Comparison of ENCODE assay signal across 12 cellular contexts in the genomic region with DNA sequence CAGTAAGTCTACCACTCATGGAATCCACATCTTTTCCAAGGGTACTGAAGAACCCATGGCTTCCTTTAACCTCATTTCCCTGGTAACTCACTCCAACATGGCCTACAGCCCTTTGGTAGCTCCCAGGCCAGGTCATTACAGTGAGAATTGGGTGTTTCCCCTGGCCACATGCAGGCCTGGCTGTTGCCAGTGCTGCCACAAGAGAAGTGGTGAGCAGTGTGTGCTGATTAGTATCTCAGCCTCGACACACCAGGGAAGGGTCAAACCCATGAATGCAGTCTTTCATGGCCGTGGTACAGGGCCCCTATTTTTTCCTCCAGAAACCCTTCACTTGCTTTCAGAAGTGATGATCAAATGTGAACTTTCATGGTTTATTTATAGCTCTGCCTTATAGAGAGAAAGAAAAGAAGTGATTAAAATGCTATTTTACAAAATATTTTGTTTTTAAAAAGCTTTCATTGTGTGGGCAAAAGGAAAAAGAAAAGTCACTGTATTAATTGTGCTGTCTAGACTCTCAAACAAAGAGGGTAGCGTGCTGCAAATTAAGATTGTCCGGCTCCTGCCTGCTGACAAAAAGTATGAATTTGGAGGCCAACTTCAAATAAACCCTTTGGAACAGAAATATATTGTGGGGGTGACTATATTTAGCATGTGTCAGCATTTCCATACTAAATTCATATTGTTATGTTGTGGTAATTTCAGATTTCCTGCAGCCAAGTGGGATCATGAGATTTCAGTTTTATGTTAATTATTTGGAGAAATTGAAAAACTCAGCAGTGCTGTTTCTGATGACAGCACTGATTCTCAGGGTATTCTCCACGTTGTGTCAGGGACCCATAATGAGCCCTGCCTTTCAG.
DNase-seq lines count a peak whose midpoint lies in the region; ATAC-seq, FAIRE-seq and TF ChIP-seq lines count a peak whose summit lies in the region.
"Had no signal": no experiment of that assay in that cellular context is flagged by ENCODE, and none has a peak within 500 bp of the region (broad histone marks: within the 10 kb centered on the region; RNA-seq: fewer than 3 reads in every experiment).

No MANE protein-coding gene starts in this region.

- H3K79me2 ChIP-seq in GM12878 (ENCODE audit: control insufficient read depth, insufficient read depth, low read length) = no peaks in the 10 kb centered on the region

- no peak overlapping the region for H3K27ac ChIP-seq in GM12878 (ENCODE audit: control insufficient read depth, insufficient read depth)

- H3K36me3 Mint-ChIP-seq in stimulated activated naive B cell treated with anti-CD40 and anti-IgM and Interleukin-4, amounts not matched to agents 10 μg/mL and 1 μg/mL and 100 μg/mL, for 72 hours = no peaks in the 10 kb centered on the region
- H3K36me3 Mint-ChIP-seq in activated naive CD4-positive, alpha-beta T cell treated with anti-CD3 and anti-CD28 coated beads, Interleukin-2, amount 10 ng/mL, durations not matched to agents 7 days and 5 days = no peaks in the 10 kb centered on the region

- intact Hi-C loops in GM12878 (cut with micrococcal nuclease; ENCODE audit: unreplicated experiment) = loop anchor here (10.0 kb wide), 1 partner anchor 458 kb away; a partner anchor contains a TSS

- 47% methylated on average over 5 of the region's 5 CpGs for WGBS in GM12878 (ENCODE audit: insufficient coverage, insufficient replicate concordance, low lambda C conversion rate, missing lambda C conversion rate)

- TF ChIP-seq CTCF in GM12878 (IDR thresholded peaks at IDR 0.05 in 2 of 3, conservative IDR thresholded peaks at IDR 0.05 in 1 of 3; ENCODE audit: control insufficient read depth in 2 of 3, extremely low read depth in 1 of 3, insufficient read depth in 1 of 3, low read depth in 3 of 3, low read length in 3 of 3) = no peak

- CTCF ChIA-PET in GM12878 (lab: Yijun Ruan, JAX) = interaction anchor here (1.0 to 2.3 kb wide), 4 partner anchors 13 to 1050 kb away, joined by 3 to 5 read pairs (median 3); no protein-coding TSS in a partner anchor
- CTCF ChIA-PET in activated naive CD4-positive, alpha-beta T cell treated with anti-CD3 and anti-CD28 coated beads, Interleukin-2, amount 10 ng/mL, durations not matched to agents 7 days and 5 days (lab: Charles Lee) = no interaction called here

- SMC1A ChIA-PET in GM12878 (lab: Charles Lee; ENCODE audit: uncharacterized antibody, unreplicated experiment) = interaction anchor here (0.9 to 1.8 kb wide), 7 partner anchors 9 to 181 kb away, joined by 3 to 10 read pairs (median 3); no protein-coding TSS in a partner anchor

- no TSS peak for BruUV-seq in GM12878 (replicated peaks; lab: Mats Ljungman, UMichigan)

- peaks cover 17% of the 10 kb centered on the region for H3K4me1 ChIP-seq in GM12878 (ENCODE audit: control insufficient read depth, insufficient read depth, low read length)

- no peaks in the 10 kb centered on the region for H4K20me1 ChIP-seq in GM12878 (ENCODE audit: control insufficient read depth, insufficient read depth)

- no peak for TF ChIP-seq POLR2A in GM12878 (IDR thresholded peaks at IDR 0.05; ENCODE audit: low read depth, low read length)

- no peaks in the 10 kb centered on the region for H3K9me3 Mint-ChIP-seq in stimulated activated naive B cell treated with anti-CD40 and anti-IgM and Interleukin-4, amounts not matched to agents 10 μg/mL and 1 μg/mL and 100 μg/mL, for 72 hours
- H3K9me3 Mint-ChIP-seq in activated naive CD4-positive, alpha-beta T cell treated with anti-CD3 and anti-CD28 coated beads, Interleukin-2, amount 10 ng/mL, durations not matched to agents 7 days and 5 days = no peaks in the 10 kb centered on the region

- DNase-seq in GM19240 (ENCODE audit: insufficient read length, low spot score) (peak; percentile 10), GM12878 (ENCODE audit: low read depth, low spot score) (peak; percentile 28), 8988T (no peak), NCI-H187 (lab: John Stamatoyannopoulos, UW) (no peak), DMS153 (lab: John Stamatoyannopoulos, UW) (no peak)
- no peak for DNase-seq in stimulated activated naive B cell treated with anti-CD40 and anti-IgM and Interleukin-4, amounts not matched to agents 10 μg/mL and 1 μg/mL and 100 μg/mL, for 72 hours
- no peak for DNase-seq in activated naive CD4-positive, alpha-beta T cell treated with anti-CD3 and anti-CD28 coated beads, Interleukin-2, amount 10 ng/mL, durations not matched to agents 7 days and 5 days
- DNase-seq: activated gamma-delta T cell; GOT3; NK-92 treated with Interleukin-12 subunit alpha and Interleukin-12 subunit beta, amount 100 ng/mL, for 24 hours had no signal

- no peak for TF ChIP-seq RAD21 in GM12878 (IDR thresholded peaks at IDR 0.05; ENCODE audit: insufficient read depth, low read depth, low read length)

- RAD21 ChIA-PET in GM12878 (lab: Charles Lee; ENCODE audit: unreplicated experiment) = interaction anchor here (1.3 to 1.5 kb wide), 2 partner anchors 54 to 194 kb away, joined by 4 read pairs; no protein-coding TSS in a partner anchor

- no peaks in the 10 kb centered on the region for H3K9me3 ChIP-seq in GM12878 (replicated peaks; ENCODE audit: control insufficient read depth, insufficient read depth, low read length)

- no peak overlapping the region; the same call in 1 of the 2 replicates for H3K4me2 ChIP-seq in GM12878 (ENCODE audit: control insufficient read depth, insufficient read depth)

- peak; percentile 67 for ATAC-seq in HG02852 (IDR thresholded peaks at IDR 0.05; ENCODE audit: unreplicated experiment)
- ATAC-seq in GM12878 = peak; percentile 95
- ATAC-seq in stimulated activated naive B cell treated with anti-CD40 and anti-IgM and Interleukin-4, amounts not matched to agents 10 μg/mL and 1 μg/mL and 100 μg/mL, for 72 hours (replicated peaks) = peak; percentile 46 to 68

- H3K4me1 Mint-ChIP-seq in stimulated activated naive B cell treated with anti-CD40 and anti-IgM and Interleukin-4, amounts not matched to agents 10 μg/mL and 1 μg/mL and 100 μg/mL, for 72 hours = peaks cover 8 to 10% of the 10 kb centered on the region in 2 donors
- H3K4me1 Mint-ChIP-seq in activated naive CD4-positive, alpha-beta T cell treated with anti-CD3 and anti-CD28 coated beads, Interleukin-2, amount 10 ng/mL, durations not matched to agents 7 days and 5 days = no peaks in the 10 kb centered on the region

- no peaks in the 10 kb centered on the region for H3K36me3 ChIP-seq in GM12878 (ENCODE audit: control insufficient read depth in 2 of 2, insufficient read depth in 2 of 2, low read length in 1 of 2)

- H3K27ac Mint-ChIP-seq in stimulated activated naive B cell treated with anti-CD40 and anti-IgM and Interleukin-4, amounts not matched to agents 10 μg/mL and 1 μg/mL and 100 μg/mL, for 72 hours = no peak overlapping the region
- H3K27ac Mint-ChIP-seq in activated naive CD4-positive, alpha-beta T cell treated with anti-CD3 and anti-CD28 coated beads, Interleukin-2, amount 10 ng/mL, durations not matched to agents 7 days and 5 days = no peak overlapping the region

- no peak for TF ChIP-seq EP300 in GM12878 (IDR thresholded peaks at IDR 0.05; ENCODE audit: borderline replicate concordance in 1 of 2, control insufficient read depth in 1 of 2, low read depth in 2 of 2, low read length in 2 of 2)

- no peaks in the 10 kb centered on the region for H3K27me3 ChIP-seq in GM12878 (replicated peaks in 1 of 2; ENCODE audit: control insufficient read depth in 2 of 2, insufficient read depth in 2 of 2, low read length in 1 of 2)

- H3K27me3 Mint-ChIP-seq in stimulated activated naive B cell treated with anti-CD40 and anti-IgM and Interleukin-4, amounts not matched to agents 10 μg/mL and 1 μg/mL and 100 μg/mL, for 72 hours = no peaks in the 10 kb centered on the region
- no peaks in the 10 kb centered on the region for H3K27me3 Mint-ChIP-seq in activated naive CD4-positive, alpha-beta T cell treated with anti-CD3 and anti-CD28 coated beads, Interleukin-2, amount 10 ng/mL, durations not matched to agents 7 days and 5 days

- no peak overlapping the region for H3K4me3 Mint-ChIP-seq in stimulated activated naive B cell treated with anti-CD40 and anti-IgM and Interleukin-4, amounts not matched to agents 10 μg/mL and 1 μg/mL and 100 μg/mL, for 72 hours
- H3K4me3 Mint-ChIP-seq in activated naive CD4-positive, alpha-beta T cell treated with anti-CD3 and anti-CD28 coated beads, Interleukin-2, amount 10 ng/mL, durations not matched to agents 7 days and 5 days = no peak overlapping the region

- H2AFZ ChIP-seq in GM12878 (ENCODE audit: control insufficient read depth, low read depth, low read length) = peak overlapping the region; percentile 25

- POLR2A ChIA-PET in GM12878 (lab: Charles Lee) = no interaction called here

- in situ Hi-C loops in GM12878 (cut with MboI) = no loop called here

- no peak for FAIRE-seq in GM12878 (lab: Jason Lieb, UNC)
- FAIRE-seq: TTC549 had no signal

- no peak overlapping the region for H3K9ac ChIP-seq in GM12878 (ENCODE audit: control insufficient read depth, insufficient read depth, low read length)

- no peak overlapping the region for H3K4me3 ChIP-seq in GM12878

TF ChIP-seq in GM12878, 131 proteins besides CTCF, POLR2A, EP300 and RAD21 (continues in another document):
- 0 out of 2 replicates have a peak, but pooled peaks have one; percentile 32 for TF ChIP-seq GATAD2B (conservative IDR thresholded peaks at IDR 0.05; ENCODE audit: low read depth)
- TF ChIP-seq, protein P1, sequence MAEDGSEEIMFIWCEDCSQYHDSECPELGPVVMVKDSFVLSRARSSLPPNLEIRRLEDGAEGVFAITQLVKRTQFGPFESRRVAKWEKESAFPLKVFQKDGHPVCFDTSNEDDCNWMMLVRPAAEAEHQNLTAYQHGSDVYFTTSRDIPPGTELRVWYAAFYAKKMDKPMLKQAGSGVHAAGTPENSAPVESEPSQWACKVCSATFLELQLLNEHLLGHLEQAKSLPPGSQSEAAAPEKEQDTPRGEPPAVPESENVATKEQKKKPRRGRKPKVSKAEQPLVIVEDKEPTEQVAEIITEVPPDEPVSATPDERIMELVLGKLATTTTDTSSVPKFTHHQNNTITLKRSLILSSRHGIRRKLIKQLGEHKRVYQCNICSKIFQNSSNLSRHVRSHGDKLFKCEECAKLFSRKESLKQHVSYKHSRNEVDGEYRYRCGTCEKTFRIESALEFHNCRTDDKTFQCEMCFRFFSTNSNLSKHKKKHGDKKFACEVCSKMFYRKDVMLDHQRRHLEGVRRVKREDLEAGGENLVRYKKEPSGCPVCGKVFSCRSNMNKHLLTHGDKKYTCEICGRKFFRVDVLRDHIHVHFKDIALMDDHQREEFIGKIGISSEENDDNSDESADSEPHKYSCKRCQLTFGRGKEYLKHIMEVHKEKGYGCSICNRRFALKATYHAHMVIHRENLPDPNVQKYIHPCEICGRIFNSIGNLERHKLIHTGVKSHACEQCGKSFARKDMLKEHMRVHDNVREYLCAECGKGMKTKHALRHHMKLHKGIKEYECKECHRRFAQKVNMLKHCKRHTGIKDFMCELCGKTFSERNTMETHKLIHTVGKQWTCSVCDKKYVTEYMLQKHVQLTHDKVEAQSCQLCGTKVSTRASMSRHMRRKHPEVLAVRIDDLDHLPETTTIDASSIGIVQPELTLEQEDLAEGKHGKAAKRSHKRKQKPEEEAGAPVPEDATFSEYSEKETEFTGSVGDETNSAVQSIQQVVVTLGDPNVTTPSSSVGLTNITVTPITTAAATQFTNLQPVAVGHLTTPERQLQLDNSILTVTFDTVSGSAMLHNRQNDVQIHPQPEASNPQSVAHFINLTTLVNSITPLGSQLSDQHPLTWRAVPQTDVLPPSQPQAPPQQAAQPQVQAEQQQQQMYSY (CRISPR knock-in tag; IDR thresholded peaks at IDR 0.05) = no peak

Comparison
In these comparisons a context has a peak if more than half of its experiments do, and no peak if none do; other contexts are left out.
1. DNase-seq: peak in GM19240 (single experiment) and GM12878 (single experiment); none in stimulated activated naive B cell treated with anti-CD40 and anti-IgM and Interleukin-4, amounts not matched to agents 10 μg/mL and 1 μg/mL and 100 μg/mL, for 72 hours (single experiment), activated naive CD4-positive, alpha-beta T cell treated with anti-CD3 and anti-CD28 coated beads, Interleukin-2, amount 10 ng/mL, durations not matched to agents 7 days and 5 days (single experiment), 8988T (single experiment), NCI-H187 (0 of 2) and DMS153 (single experiment).
2. Peak in every context shown above with its lines, with median percentiles within 50 percentile points of each other: ATAC-seq.